Comparison of ENCODE assay signal across 8 cellular contexts in genomic region chr9:97398999-97399758, GRCh38. TPM values are rescaled to one million over a fixed set of nuclear protein-coding genes. Genes with fewer than 3 reads are reported as not detected.
A peak's percentile ranks its signal among the peaks of the same experiment; 100 is the strongest.
DNase-seq lines count a peak whose midpoint lies in the region; ATAC-seq, FAIRE-seq and TF ChIP-seq lines count a peak whose summit lies in the region.

No MANE protein-coding gene starts in this region.

- H3K4me3 ChIP-seq in DOHH2 (ENCODE audit: low read length): no peak overlapping the region
- no peak overlapping the region for H3K4me3 ChIP-seq in PC-9
- no peak overlapping the region for H3K4me3 ChIP-seq in foreskin fibroblast (ENCODE audit: low read depth in 1 of 2, low read length in 2 of 2)
- H3K4me3 ChIP-seq in pancreas: no peak overlapping the region

- WGBS in pancreas, 2 donors: 17 to 21% methylated on average over 20 of the region's 20 CpGs

- peaks cover 29% of the 10 kb centered on the region for H3K4me1 Mint-ChIP-seq in activated T-helper 1 cell treated with anti-CD3 and anti-CD28 coated beads, Interleukin-12 subunit alpha, Interleukin-12 subunit beta, Interleukin-2, Interleukin-4 antibody, amounts not matched to agents 30 ng/mL and 10 ng/mL and 1 ng/mL, durations not matched to agents 14 hours and 24 hours and 36 hours (ENCODE audit: low read depth)
- H3K4me1 Mint-ChIP-seq in type B pancreatic cell (ENCODE audit: unreplicated experiment): no peaks in the 10 kb centered on the region

- ATAC-seq in HG02763 (IDR thresholded peaks at IDR 0.05; ENCODE audit: unreplicated experiment) (peak; percentile 50), pancreas (peak; percentile 94 to 99 (median 98))

- TF ChIP-seq CTCF in DOHH2 (IDR thresholded peaks at IDR 0.05; ENCODE audit: low read depth, low read length, poor library complexity, severe bottlenecking) (peak; percentile 98), PC-9 (conservative IDR thresholded peaks at IDR 0.05) (peak; percentile 97), foreskin fibroblast (IDR thresholded peaks at IDR 0.05; ENCODE audit: low read depth, low read length) (peak; percentile 97), pancreas (IDR thresholded peaks at IDR 0.05) (peak; percentile 96 to 98 (median 97)), type B pancreatic cell (conservative IDR thresholded peaks at IDR 0.05) (peak; percentile 93)

- no peaks in the 10 kb centered on the region for H3F3A ChIP-seq in DOHH2 (ENCODE audit: control insufficient read depth, insufficient read depth)
- no peaks in the 10 kb centered on the region for H3F3A ChIP-seq in PC-9 (ENCODE audit: insufficient read depth, low read depth)

- no peaks in the 10 kb centered on the region for H3K36me3 Mint-ChIP-seq in activated T-helper 1 cell treated with anti-CD3 and anti-CD28 coated beads, Interleukin-12 subunit alpha, Interleukin-12 subunit beta, Interleukin-2, Interleukin-4 antibody, amounts not matched to agents 30 ng/mL and 10 ng/mL and 1 ng/mL, durations not matched to agents 14 hours and 24 hours and 36 hours (ENCODE audit: low read depth)
- no peaks in the 10 kb centered on the region for H3K36me3 Mint-ChIP-seq in type B pancreatic cell

- no peak overlapping the region for H2AFZ ChIP-seq in PC-9

- POLR2A ChIA-PET in PC-9 (lab: Charles Lee; ENCODE audit: unreplicated experiment): no interaction called here

- H3K36me3 ChIP-seq in DOHH2 (ENCODE audit: control insufficient read depth, low read length): no peaks in the 10 kb centered on the region
- no peaks in the 10 kb centered on the region for H3K36me3 ChIP-seq in PC-9 (ENCODE audit: low read depth)
- H3K36me3 ChIP-seq in pancreas: no peaks in the 10 kb centered on the region

- DNase-seq in PC-9: peak; percentile 91 to 92
- peak; percentile 52 for DNase-seq in activated T-helper 1 cell treated with anti-CD3 and anti-CD28 coated beads, Interleukin-12 subunit alpha, Interleukin-12 subunit beta, Interleukin-2, Interleukin-4 antibody, amounts not matched to agents 30 ng/mL and 10 ng/mL and 1 ng/mL, durations not matched to agents 14 hours and 24 hours and 36 hours (ENCODE audit: low spot score)
- DNase-seq in foreskin fibroblast: peak; percentile 59 to 88
- peak; percentile 65 to 94 (median 88) for DNase-seq in pancreas
- DNase-seq in type B pancreatic cell (ENCODE audit: extremely low spot score, unreplicated experiment): peak; percentile 84
- DNase-seq in GF-D8 (lab: John Stamatoyannopoulos, UW): no peak

- H3K27ac Mint-ChIP-seq in activated T-helper 1 cell treated with anti-CD3 and anti-CD28 coated beads, Interleukin-12 subunit alpha, Interleukin-12 subunit beta, Interleukin-2, Interleukin-4 antibody, amounts not matched to agents 30 ng/mL and 10 ng/mL and 1 ng/mL, durations not matched to agents 14 hours and 24 hours and 36 hours: peak overlapping the region; percentile 53
- no peak overlapping the region for H3K27ac Mint-ChIP-seq in type B pancreatic cell

- no peak overlapping the region for H3K4me2 ChIP-seq in DOHH2 (ENCODE audit: low read length)
- peak overlapping the region; percentile 58 for H3K4me2 ChIP-seq in PC-9

- H3K4me3 Mint-ChIP-seq in activated T-helper 1 cell treated with anti-CD3 and anti-CD28 coated beads, Interleukin-12 subunit alpha, Interleukin-12 subunit beta, Interleukin-2, Interleukin-4 antibody, amounts not matched to agents 30 ng/mL and 10 ng/mL and 1 ng/mL, durations not matched to agents 14 hours and 24 hours and 36 hours: no peak overlapping the region
- H3K4me3 Mint-ChIP-seq in type B pancreatic cell: no peak overlapping the region

- H3K27me3 Mint-ChIP-seq in activated T-helper 1 cell treated with anti-CD3 and anti-CD28 coated beads, Interleukin-12 subunit alpha, Interleukin-12 subunit beta, Interleukin-2, Interleukin-4 antibody, amounts not matched to agents 30 ng/mL and 10 ng/mL and 1 ng/mL, durations not matched to agents 14 hours and 24 hours and 36 hours (ENCODE audit: insufficient read depth): peaks cover 42% of the 10 kb centered on the region
- H3K27me3 Mint-ChIP-seq in type B pancreatic cell: no peaks in the 10 kb centered on the region

- H3K9me2 ChIP-seq in DOHH2 (replicated peaks; ENCODE audit: control insufficient read depth, low read length) (no peaks in the 10 kb centered on the region), PC-9 (ENCODE audit: insufficient read depth) (no peaks in the 10 kb centered on the region)

- no peaks in the 10 kb centered on the region for H3K9me3 ChIP-seq in DOHH2 (ENCODE audit: control insufficient read depth, insufficient read depth, low read length)
- peaks cover 1% of the 10 kb centered on the region; the same call in 1 of the 2 replicates for H3K9me3 ChIP-seq in PC-9 (ENCODE audit: insufficient read depth, low read depth)
- H3K9me3 ChIP-seq in pancreas: no peaks in the 10 kb centered on the region

- H4K20me1 ChIP-seq in DOHH2 (ENCODE audit: control insufficient read depth, insufficient read depth, low read depth, low read length): no peaks in the 10 kb centered on the region
- no peaks in the 10 kb centered on the region for H4K20me1 ChIP-seq in PC-9 (ENCODE audit: insufficient read depth)

- H3K79me2 ChIP-seq in DOHH2 (ENCODE audit: control insufficient read depth, low read length): no peaks in the 10 kb centered on the region
- no peaks in the 10 kb centered on the region for H3K79me2 ChIP-seq in PC-9 (ENCODE audit: low read depth)

- no peak overlapping the region for H3K27ac ChIP-seq in DOHH2 (ENCODE audit: low read depth, low read length)
- H3K27ac ChIP-seq in PC-9: 0 out of 2 replicates have a peak overlapping the region, but pooled peaks have one; percentile 8
- no peak overlapping the region for H3K27ac ChIP-seq in pancreas

- intact Hi-C loops in PC-9 (cut with micrococcal nuclease; ENCODE audit: unreplicated experiment) (loop anchor here (1.0 kb wide), 1 partner anchor 542 kb away; no protein-coding TSS in a partner anchor), pancreas (cut with DNase I) (loop anchor here in 1 of 3 donors (10.0 kb wide), 1 partner anchor 544 kb away; the partner anchor contains the start of gene ZNF782)
- intact Hi-C loops in activated T-helper 1 cell treated with anti-CD3 and anti-CD28 coated beads, Interleukin-12 subunit alpha, Interleukin-12 subunit beta, Interleukin-2, Interleukin-4 antibody, amounts not matched to agents 30 ng/mL and 10 ng/mL and 1 ng/mL, durations not matched to agents 14 hours and 24 hours and 36 hours (cut with micrococcal nuclease): loop anchor here (1.0 to 5.0 kb wide), 6 partner anchors 103 to 1472 kb away; partner anchors contain the start of genes TMOD1, XPA and ZNF510

- no peak for FAIRE-seq in pancreas (lab: Jason Lieb, UNC)

- H3K4me1 ChIP-seq in DOHH2 (ENCODE audit: control insufficient read depth, low read length) (no peaks in the 10 kb centered on the region), PC-9 (replicated peaks; ENCODE audit: insufficient read depth) (peaks cover 6% of the 10 kb centered on the region), pancreas (no peaks in the 10 kb centered on the region)

- H3K27me3 ChIP-seq in DOHH2 (ENCODE audit: control insufficient read depth, low read length) (no peaks in the 10 kb centered on the region), PC-9 (ENCODE audit: insufficient read depth, low read depth) (no peaks in the 10 kb centered on the region), pancreas (no peaks in the 10 kb centered on the region)

- no TSS peak for BruUV-seq in PC-9 (replicated peaks; lab: Mats Ljungman, UMichigan)

- H3K9me3 Mint-ChIP-seq in activated T-helper 1 cell treated with anti-CD3 and anti-CD28 coated beads, Interleukin-12 subunit alpha, Interleukin-12 subunit beta, Interleukin-2, Interleukin-4 antibody, amounts not matched to agents 30 ng/mL and 10 ng/mL and 1 ng/mL, durations not matched to agents 14 hours and 24 hours and 36 hours: peaks cover 10% of the 10 kb centered on the region
- peaks cover 5% of the 10 kb centered on the region for H3K9me3 Mint-ChIP-seq in type B pancreatic cell

- CTCF ChIA-PET in PC-9 (lab: Charles Lee): interaction anchor here (0.6 to 1.0 kb wide), 5 partner anchors 12 to 587 kb away, joined by 3 to 13 read pairs (median 3); no protein-coding TSS in a partner anchor

RNA-seq across cellular contexts. Expression of gene TDRD7, which starts 12.7 kb away (rescaled TPM):
- 11.9 and 14.2 TPM in 2 replicates for total RNA-seq in PC-9 (2021)
- total RNA-seq in activated T-helper 1 cell treated with anti-CD3 and anti-CD28 coated beads, Interleukin-12 subunit alpha, Interleukin-12 subunit beta, Interleukin-2, Interleukin-4 antibody, amounts not matched to agents 30 ng/mL and 10 ng/mL and 1 ng/mL, durations not matched to agents 14 hours and 24 hours and 36 hours: 4.7 TPM in 2 replicates
- total RNA-seq in pancreas: 1 to 10 TPM; 3.9 to 9.5 (median 4.7) TPM
- 1 to 10 TPM; 3.4 to 6.4 TPM for polyA plus RNA-seq in pancreas
- 7.6 and 12.7 TPM in 2 replicates for total RNA-seq in type B pancreatic cell (ENCODE audit: low replicate concordance)
